Comparison of ENCODE assay signal across 9 cellular contexts in genomic region chr9:78261403-78262001, GRCh38. TPM values are rescaled to one million over a fixed set of nuclear protein-coding genes. Genes with fewer than 3 reads are reported as not detected.
DNase-seq lines count a peak whose midpoint lies in the region; ATAC-seq and TF ChIP-seq lines count a peak whose summit lies in the region.
"Had no signal": no experiment of that assay in that cellular context is flagged by ENCODE, and none has a peak within 500 bp of the region (broad histone marks: within the 10 kb centered on the region; RNA-seq: fewer than 3 reads in every experiment).

No MANE protein-coding gene starts in this region.

- no peak for DNase-seq in CD8-positive, alpha-beta T cell
- DNase-seq in NCI-H2227 (lab: John Stamatoyannopoulos, UW; ENCODE audit: unreplicated experiment) (peak; percentile 24), dedifferentiated amniotic fluid mesenchymal stem cell (ENCODE audit: extremely low spot score) (peak; percentile 58), neural progenitor cell (ENCODE audit: low spot score) (no peak), DMS79 treated with DMSO at 0.1 percent for 48 hours (lab: John Stamatoyannopoulos, UW) (no peak), Caco-2 (no peak)
- no peak for DNase-seq in activated CD4-positive, alpha-beta T cell treated with anti-CD3 and anti-CD28 coated beads for 1 hour

- H3K36me3 ChIP-seq in CD8-positive, alpha-beta T cell (ENCODE audit: insufficient read depth, low read length): peaks cover 12% of the 10 kb centered on the region
- H3K36me3 ChIP-seq in neural progenitor cell (peaks cover 13% of the 10 kb centered on the region), Caco-2 (ENCODE audit: control insufficient read depth, insufficient read depth, low read length) (no peaks in the 10 kb centered on the region)

- no peaks in the 10 kb centered on the region for H3K9me3 ChIP-seq in CD8-positive, alpha-beta T cell (ENCODE audit: low read length)
- no peaks in the 10 kb centered on the region for H3K9me3 ChIP-seq in neural progenitor cell (ENCODE audit: low read depth)
- no peaks in the 10 kb centered on the region for H3K9me3 ChIP-seq in Caco-2
- H3K9me3 ChIP-seq: SJCRH30 had no signal

- peak; percentile 80 for TF ChIP-seq CTCF in CD8-positive, alpha-beta T cell (IDR thresholded peaks at IDR 0.05)
- TF ChIP-seq CTCF in neural progenitor cell (IDR thresholded peaks at IDR 0.05): peak; percentile 76
- TF ChIP-seq CTCF in Caco-2 (IDR thresholded peaks at IDR 0.05; ENCODE audit: insufficient read depth in 1 of 2, low read depth in 1 of 2, low read length in 1 of 2, severe bottlenecking in 1 of 2, unreplicated experiment in 1 of 2): no peak

- no peaks in the 10 kb centered on the region for H3K4me1 ChIP-seq in CD8-positive, alpha-beta T cell (ENCODE audit: insufficient read depth, low read length)
- no peaks in the 10 kb centered on the region for H3K4me1 ChIP-seq in neural progenitor cell
- H3K4me1 ChIP-seq in Caco-2: no peaks in the 10 kb centered on the region
- H3K4me1 ChIP-seq: SJCRH30 had no signal

- peaks cover 50% of the 10 kb centered on the region for H3K36me3 Mint-ChIP-seq in CD8-positive, alpha-beta T cell
- H3K36me3 Mint-ChIP-seq in neural progenitor cell: peaks cover 13% of the 10 kb centered on the region
- H3K36me3 Mint-ChIP-seq in Caco-2 (ENCODE audit: insufficient read depth, unreplicated experiment): no peaks in the 10 kb centered on the region

- no peak overlapping the region for H2AFZ ChIP-seq in neural progenitor cell (replicated peaks)

- no peaks in the 10 kb centered on the region for H3K27me3 Mint-ChIP-seq in CD8-positive, alpha-beta T cell (ENCODE audit: low read depth)
- H3K27me3 Mint-ChIP-seq in neural progenitor cell (ENCODE audit: insufficient read depth, low read depth) (no peaks in the 10 kb centered on the region), Caco-2 (ENCODE audit: insufficient read depth, unreplicated experiment) (no peaks in the 10 kb centered on the region)

- peaks cover 5% of the 10 kb centered on the region for H3F3A ChIP-seq in neural progenitor cell (ENCODE audit: low read depth)

- H3K9ac ChIP-seq in neural progenitor cell: no peak overlapping the region

- no peaks in the 10 kb centered on the region for H3K9me3 Mint-ChIP-seq in CD8-positive, alpha-beta T cell
- H3K9me3 Mint-ChIP-seq in neural progenitor cell (no peaks in the 10 kb centered on the region), Caco-2 (ENCODE audit: unreplicated experiment) (no peaks in the 10 kb centered on the region)

- no peak overlapping the region for H3K27ac Mint-ChIP-seq in CD8-positive, alpha-beta T cell
- H3K27ac Mint-ChIP-seq in neural progenitor cell (no peak overlapping the region), Caco-2 (ENCODE audit: unreplicated experiment) (no peak overlapping the region)

- BruUV-seq in Caco-2 (replicated peaks; lab: Mats Ljungman, UMichigan): no TSS peak

- peak; percentile 36 for ATAC-seq in CD8-positive, alpha-beta T cell
- ATAC-seq in GM21576 (IDR thresholded peaks at IDR 0.05; ENCODE audit: unreplicated experiment): peak; percentile 49

- H4K20me1 ChIP-seq in neural progenitor cell (ENCODE audit: low read depth): no peaks in the 10 kb centered on the region

- H3K4me2 ChIP-seq in neural progenitor cell: no peak overlapping the region

- H3K27ac ChIP-seq in CD8-positive, alpha-beta T cell (ENCODE audit: low read depth, low read length): no peak overlapping the region
- no peak overlapping the region for H3K27ac ChIP-seq in neural progenitor cell
- H3K27ac ChIP-seq: SJCRH30 had no signal

- POLR2A ChIA-PET in CD8-positive, alpha-beta T cell (lab: Charles Lee): no interaction called here
- POLR2A ChIA-PET in Caco-2 (lab: Charles Lee): no interaction called here

- intact Hi-C loops in CD8-positive, alpha-beta T cell (cut with DNase I, micrococcal nuclease): loop anchor here (1.0 to 5.0 kb wide), 2 partner anchors 36 to 108 kb away; partner anchors contain the start of gene PSAT1 (in 1 of the 2)
- intact Hi-C loops in Caco-2 (cut with micrococcal nuclease; ENCODE audit: unreplicated experiment): loop anchor here (1.0 to 5.0 kb wide), 2 partner anchors 36 to 108 kb away; partner anchors contain the start of gene PSAT1

- no peaks in the 10 kb centered on the region for H3K79me2 ChIP-seq in neural progenitor cell (ENCODE audit: low read depth)

- CTCF ChIA-PET in CD8-positive, alpha-beta T cell (lab: Charles Lee): interaction anchor here (0.7 to 11.1 kb wide), 6 partner anchors 11 to 109 kb away, joined by 3 to 79 read pairs (median 3); partner anchors contain the start of gene PSAT1
- CTCF ChIA-PET in Caco-2 (lab: Charles Lee): no interaction called here

- H3K27me3 ChIP-seq in CD8-positive, alpha-beta T cell (ENCODE audit: insufficient read depth, low read length): no peaks in the 10 kb centered on the region
- H3K27me3 ChIP-seq in neural progenitor cell: no peaks in the 10 kb centered on the region
- no peaks in the 10 kb centered on the region for H3K27me3 ChIP-seq in Caco-2 (replicated peaks; ENCODE audit: control insufficient read depth, insufficient read depth, low read length)
- H3K27me3 ChIP-seq: SJCRH30 had no signal

- no peak overlapping the region for H3K4me3 ChIP-seq in CD8-positive, alpha-beta T cell (ENCODE audit: low read depth, low read length)
- H3K4me3 ChIP-seq in neural progenitor cell: no peak overlapping the region
- no peak overlapping the region for H3K4me3 ChIP-seq in Caco-2 (ENCODE audit: low read depth, low read length)
- H3K4me3 ChIP-seq: SJCRH30 had no signal

- H3K4me3 Mint-ChIP-seq in CD8-positive, alpha-beta T cell: no peak overlapping the region
- H3K4me3 Mint-ChIP-seq in neural progenitor cell: no peak overlapping the region
- no peak overlapping the region for H3K4me3 Mint-ChIP-seq in Caco-2 (ENCODE audit: unreplicated experiment)

- no peaks in the 10 kb centered on the region for H3K4me1 Mint-ChIP-seq in CD8-positive, alpha-beta T cell (ENCODE audit: low read depth)
- H3K4me1 Mint-ChIP-seq in neural progenitor cell: no peaks in the 10 kb centered on the region
- no peaks in the 10 kb centered on the region for H3K4me1 Mint-ChIP-seq in Caco-2 (ENCODE audit: low read depth, unreplicated experiment)

RNA-seq across cellular contexts. Expression of gene CEP78, which starts 25.6 kb away (rescaled TPM):
- 10 to 100 TPM; 17.7 to 18.5 TPM for total RNA-seq in CD8-positive, alpha-beta T cell
- total RNA-seq in neural progenitor cell (ENCODE audit: low replicate concordance) (102 and 122 TPM in 2 replicates), Caco-2 (2022) (10.1 and 11.2 TPM in 2 replicates)

RNA-seq across cellular contexts. Expression of gene PSAT1, which starts 35.4 kb away (rescaled TPM):
- total RNA-seq in CD8-positive, alpha-beta T cell: under 1 TPM; 0.53 to 0.98 TPM
- total RNA-seq in neural progenitor cell (ENCODE audit: low replicate concordance) (261 and 357 TPM in 2 replicates), Caco-2 (2022) (93.6 and 112 TPM in 2 replicates)

Comparison
In these comparisons a context has a peak if more than half of its experiments do, and no peak if none do; other contexts are left out.
1. DNase-seq: peak in NCI-H2227 (single experiment) and dedifferentiated amniotic fluid mesenchymal stem cell (single experiment); none in CD8-positive, alpha-beta T cell (0 of 7), neural progenitor cell (single experiment), DMS79 treated with DMSO at 0.1 percent for 48 hours (single experiment), activated CD4-positive, alpha-beta T cell treated with anti-CD3 and anti-CD28 coated beads for 1 hour (single experiment) and Caco-2 (0 of 2).
2. CTCF ChIP-seq: peak in CD8-positive, alpha-beta T cell (single experiment) and neural progenitor cell (single experiment); none in Caco-2 (0 of 2).
3. RNA of gene PSAT1, which starts 35.4 kb away (total RNA-seq): 261 to 357 TPM in neural progenitor cell and 93.6 to 112 TPM in Caco-2; 0.53 to 0.98 TPM in CD8-positive, alpha-beta T cell; every median in the first group is over 10 times any median in the second.